Comparison of ENCODE assay signal across 2 cellular contexts in the genomic region with DNA sequence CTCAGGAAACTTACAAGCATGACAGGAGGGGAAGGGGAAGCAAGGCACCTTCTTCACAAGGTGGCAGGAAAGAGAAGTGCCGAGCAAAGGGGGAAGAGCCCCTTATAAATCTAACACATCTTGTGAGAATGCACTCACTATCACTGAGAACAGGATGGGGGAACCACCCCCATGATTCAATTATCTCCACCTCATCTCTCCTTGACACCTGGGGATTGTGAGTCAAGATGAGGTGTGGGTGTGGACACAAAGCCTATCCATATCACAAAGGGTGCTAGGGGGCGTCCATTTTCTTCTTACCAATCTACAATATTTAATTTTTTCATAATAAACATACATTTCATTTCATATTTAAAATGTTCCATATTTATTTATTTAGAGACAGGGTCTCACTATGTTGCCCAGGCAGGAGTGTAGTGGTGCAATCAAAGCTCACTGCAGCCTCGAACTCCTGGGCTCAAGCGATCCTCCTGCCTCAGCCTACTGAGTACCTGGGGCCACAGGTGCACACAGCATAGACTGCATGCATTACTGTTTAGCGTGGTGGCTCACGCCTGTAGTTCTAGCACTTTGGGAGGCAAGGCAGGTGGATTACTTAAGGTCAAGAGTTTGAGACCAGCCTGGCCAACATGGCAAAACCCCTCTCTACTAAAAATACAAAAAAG.
A peak's percentile ranks its signal among the peaks of the same experiment; 100 is the strongest.
TF ChIP-seq lines count a peak whose summit lies in the region.

No MANE protein-coding gene starts in this region.

TF ChIP-seq in HepG2, 621 proteins besides CTCF, POLR2A, EP300 and RAD21:
- no peak for TF ChIP-seq GATA4 (IDR thresholded peaks at IDR 0.05; ENCODE audit: borderline replicate concordance, low read depth)
- 0 out of 2 replicates have a peak, but pooled peaks have one; percentile 50 for TF ChIP-seq ZNF121 (CRISPR knock-in tag; IDR thresholded peaks at IDR 0.05)
- no peak for TF ChIP-seq ZNF124 (CRISPR knock-in tag; IDR thresholded peaks at IDR 0.05)
- TF ChIP-seq ZNF549 (CRISPR knock-in tag; IDR thresholded peaks at IDR 0.05), result no peak
- TF ChIP-seq MAFG (CRISPR knock-in tag; IDR thresholded peaks at IDR 0.05), result no peak
- TF ChIP-seq, protein P1, sequence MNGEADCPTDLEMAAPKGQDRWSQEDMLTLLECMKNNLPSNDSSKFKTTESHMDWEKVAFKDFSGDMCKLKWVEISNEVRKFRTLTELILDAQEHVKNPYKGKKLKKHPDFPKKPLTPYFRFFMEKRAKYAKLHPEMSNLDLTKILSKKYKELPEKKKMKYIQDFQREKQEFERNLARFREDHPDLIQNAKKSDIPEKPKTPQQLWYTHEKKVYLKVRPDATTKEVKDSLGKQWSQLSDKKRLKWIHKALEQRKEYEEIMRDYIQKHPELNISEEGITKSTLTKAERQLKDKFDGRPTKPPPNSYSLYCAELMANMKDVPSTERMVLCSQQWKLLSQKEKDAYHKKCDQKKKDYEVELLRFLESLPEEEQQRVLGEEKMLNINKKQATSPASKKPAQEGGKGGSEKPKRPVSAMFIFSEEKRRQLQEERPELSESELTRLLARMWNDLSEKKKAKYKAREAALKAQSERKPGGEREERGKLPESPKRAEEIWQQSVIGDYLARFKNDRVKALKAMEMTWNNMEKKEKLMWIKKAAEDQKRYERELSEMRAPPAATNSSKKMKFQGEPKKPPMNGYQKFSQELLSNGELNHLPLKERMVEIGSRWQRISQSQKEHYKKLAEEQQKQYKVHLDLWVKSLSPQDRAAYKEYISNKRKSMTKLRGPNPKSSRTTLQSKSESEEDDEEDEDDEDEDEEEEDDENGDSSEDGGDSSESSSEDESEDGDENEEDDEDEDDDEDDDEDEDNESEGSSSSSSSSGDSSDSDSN (CRISPR knock-in tag; IDR thresholded peaks at IDR 0.05), result no peak
- TF ChIP-seq ZSCAN9 (CRISPR knock-in tag; IDR thresholded peaks at IDR 0.05; ENCODE audit: borderline replicate concordance), result no peak

TF ChIP-seq in GM12891, 5 proteins besides CTCF, POLR2A, EP300 and RAD21:
- TF ChIP-seq TAF1 (IDR thresholded peaks at IDR 0.05; ENCODE audit: low read depth, low read length) (no peak), POU2F2 (IDR thresholded peaks at IDR 0.05; ENCODE audit: low read depth, low read length) (no peak), SPI1 (IDR thresholded peaks at IDR 0.05; ENCODE audit: low read depth, low read length) (no peak), POLR2AphosphoS5 (IDR thresholded peaks at IDR 0.05; ENCODE audit: low read depth, low read length) (no peak)
